ENCODE assay signal across 1 cellular context in the genomic region with DNA sequence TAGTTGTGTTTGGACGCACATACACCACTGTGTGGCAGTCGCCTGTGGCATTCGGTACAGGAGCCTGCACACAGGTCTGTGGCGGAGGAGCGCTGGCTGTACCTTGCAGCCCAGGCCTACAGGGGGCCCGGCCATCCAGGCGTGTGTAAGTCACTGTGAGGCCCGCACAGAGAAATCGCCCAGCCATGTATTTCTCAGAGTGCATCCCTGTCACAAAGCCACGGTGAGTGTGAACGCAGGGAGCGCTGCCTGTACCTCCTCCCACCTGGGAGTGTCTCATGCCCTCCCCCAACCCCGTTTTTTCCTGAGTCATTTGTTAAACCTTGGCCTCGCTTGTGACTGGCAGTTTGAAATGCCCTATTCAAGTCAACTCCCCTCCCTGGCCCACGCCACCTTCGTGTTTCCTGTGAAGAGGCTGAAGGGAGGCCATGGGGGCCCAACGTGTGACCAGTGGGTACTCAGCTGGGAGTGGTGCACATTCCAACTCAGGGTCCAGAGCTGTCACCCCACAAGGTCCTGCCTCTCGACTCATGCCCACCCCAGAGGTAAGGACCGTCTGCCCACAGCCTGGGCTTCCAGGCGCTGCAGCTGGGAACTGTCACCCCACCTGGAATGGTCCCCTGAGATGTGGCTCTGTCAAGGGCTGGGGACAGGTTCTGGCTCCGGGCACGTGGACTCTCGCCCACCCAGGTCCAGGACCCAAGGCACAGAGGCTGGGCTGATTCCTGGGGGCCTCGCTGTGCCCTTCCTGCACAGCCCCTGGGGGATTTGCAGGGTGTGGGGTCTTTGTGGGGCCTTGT.
TF ChIP-seq lines count a peak whose summit lies in the region.

No MANE protein-coding gene starts in this region.

TF ChIP-seq in GM23338, 12 proteins besides CTCF, POLR2A, EP300 and RAD21 (continued from another document):
- TF ChIP-seq, protein P1, sequence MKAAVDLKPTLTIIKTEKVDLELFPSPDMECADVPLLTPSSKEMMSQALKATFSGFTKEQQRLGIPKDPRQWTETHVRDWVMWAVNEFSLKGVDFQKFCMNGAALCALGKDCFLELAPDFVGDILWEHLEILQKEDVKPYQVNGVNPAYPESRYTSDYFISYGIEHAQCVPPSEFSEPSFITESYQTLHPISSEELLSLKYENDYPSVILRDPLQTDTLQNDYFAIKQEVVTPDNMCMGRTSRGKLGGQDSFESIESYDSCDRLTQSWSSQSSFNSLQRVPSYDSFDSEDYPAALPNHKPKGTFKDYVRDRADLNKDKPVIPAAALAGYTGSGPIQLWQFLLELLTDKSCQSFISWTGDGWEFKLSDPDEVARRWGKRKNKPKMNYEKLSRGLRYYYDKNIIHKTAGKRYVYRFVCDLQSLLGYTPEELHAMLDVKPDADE (IDR thresholded peaks at IDR 0.05) = no peak
- no peak for TF ChIP-seq STAT1 (IDR thresholded peaks at IDR 0.05; ENCODE audit: unreplicated experiment)
- TF ChIP-seq, protein P2, sequence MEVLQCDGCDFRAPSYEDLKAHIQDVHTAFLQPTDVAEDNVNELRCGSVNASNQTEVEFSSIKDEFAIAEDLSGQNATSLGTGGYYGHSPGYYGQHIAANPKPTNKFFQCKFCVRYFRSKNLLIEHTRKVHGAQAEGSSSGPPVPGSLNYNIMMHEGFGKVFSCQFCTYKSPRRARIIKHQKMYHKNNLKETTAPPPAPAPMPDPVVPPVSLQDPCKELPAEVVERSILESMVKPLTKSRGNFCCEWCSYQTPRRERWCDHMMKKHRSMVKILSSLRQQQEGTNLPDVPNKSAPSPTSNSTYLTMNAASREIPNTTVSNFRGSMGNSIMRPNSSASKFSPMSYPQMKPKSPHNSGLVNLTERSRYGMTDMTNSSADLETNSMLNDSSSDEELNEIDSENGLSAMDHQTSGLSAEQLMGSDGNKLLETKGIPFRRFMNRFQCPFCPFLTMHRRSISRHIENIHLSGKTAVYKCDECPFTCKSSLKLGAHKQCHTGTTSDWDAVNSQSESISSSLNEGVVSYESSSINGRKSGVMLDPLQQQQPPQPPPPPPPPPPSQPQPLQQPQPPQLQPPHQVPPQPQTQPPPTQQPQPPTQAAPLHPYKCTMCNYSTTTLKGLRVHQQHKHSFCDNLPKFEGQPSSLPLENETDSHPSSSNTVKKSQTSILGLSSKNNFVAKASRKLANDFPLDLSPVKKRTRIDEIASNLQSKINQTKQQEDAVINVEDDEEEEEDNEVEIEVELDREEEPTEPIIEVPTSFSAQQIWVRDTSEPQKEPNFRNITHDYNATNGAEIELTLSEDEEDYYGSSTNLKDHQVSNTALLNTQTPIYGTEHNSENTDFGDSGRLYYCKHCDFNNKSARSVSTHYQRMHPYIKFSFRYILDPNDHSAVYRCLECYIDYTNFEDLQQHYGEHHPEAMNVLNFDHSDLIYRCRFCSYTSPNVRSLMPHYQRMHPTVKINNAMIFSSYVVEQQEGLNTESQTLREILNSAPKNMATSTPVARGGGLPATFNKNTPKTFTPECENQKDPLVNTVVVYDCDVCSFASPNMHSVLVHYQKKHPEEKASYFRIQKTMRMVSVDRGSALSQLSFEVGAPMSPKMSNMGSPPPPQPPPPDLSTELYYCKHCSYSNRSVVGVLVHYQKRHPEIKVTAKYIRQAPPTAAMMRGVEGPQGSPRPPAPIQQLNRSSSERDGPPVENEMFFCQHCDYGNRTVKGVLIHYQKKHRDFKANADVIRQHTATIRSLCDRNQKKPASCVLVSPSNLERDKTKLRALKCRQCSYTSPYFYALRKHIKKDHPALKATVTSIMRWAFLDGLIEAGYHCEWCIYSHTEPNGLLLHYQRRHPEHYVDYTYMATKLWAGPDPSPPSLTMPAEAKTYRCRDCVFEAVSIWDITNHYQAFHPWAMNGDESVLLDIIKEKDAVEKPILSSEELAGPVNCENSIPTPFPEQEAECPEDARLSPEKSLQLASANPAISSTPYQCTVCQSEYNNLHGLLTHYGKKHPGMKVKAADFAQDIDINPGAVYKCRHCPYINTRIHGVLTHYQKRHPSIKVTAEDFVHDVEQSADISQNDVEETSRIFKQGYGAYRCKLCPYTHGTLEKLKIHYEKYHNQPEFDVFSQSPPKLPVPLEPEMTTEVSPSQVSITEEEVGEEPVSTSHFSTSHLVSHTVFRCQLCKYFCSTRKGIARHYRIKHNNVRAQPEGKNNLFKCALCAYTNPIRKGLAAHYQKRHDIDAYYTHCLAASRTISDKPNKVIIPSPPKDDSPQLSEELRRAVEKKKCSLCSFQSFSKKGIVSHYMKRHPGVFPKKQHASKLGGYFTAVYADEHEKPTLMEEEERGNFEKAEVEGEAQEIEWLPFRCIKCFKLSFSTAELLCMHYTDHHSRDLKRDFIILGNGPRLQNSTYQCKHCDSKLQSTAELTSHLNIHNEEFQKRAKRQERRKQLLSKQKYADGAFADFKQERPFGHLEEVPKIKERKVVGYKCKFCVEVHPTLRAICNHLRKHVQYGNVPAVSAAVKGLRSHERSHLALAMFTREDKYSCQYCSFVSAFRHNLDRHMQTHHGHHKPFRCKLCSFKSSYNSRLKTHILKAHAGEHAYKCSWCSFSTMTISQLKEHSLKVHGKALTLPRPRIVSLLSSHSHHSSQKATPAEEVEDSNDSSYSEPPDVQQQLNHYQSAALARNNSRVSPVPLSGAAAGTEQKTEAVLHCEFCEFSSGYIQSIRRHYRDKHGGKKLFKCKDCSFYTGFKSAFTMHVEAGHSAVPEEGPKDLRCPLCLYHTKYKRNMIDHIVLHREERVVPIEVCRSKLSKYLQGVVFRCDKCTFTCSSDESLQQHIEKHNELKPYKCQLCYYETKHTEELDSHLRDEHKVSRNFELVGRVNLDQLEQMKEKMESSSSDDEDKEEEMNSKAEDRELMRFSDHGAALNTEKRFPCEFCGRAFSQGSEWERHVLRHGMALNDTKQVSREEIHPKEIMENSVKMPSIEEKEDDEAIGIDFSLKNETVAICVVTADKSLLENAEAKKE (CRISPR knock-in tag; IDR thresholded peaks at IDR 0.05) = no peak
- no peak for TF ChIP-seq POLR2AphosphoS5 (IDR thresholded peaks at IDR 0.05; ENCODE audit: low read depth)
- no peak for TF ChIP-seq EZH2 (IDR thresholded peaks at IDR 0.05; ENCODE audit: low read depth, unreplicated experiment)
